ENCODE assay signal across 12 cellular contexts in genomic region chr2:191064590-191064989, GRCh38. TPM values are rescaled to one million over a fixed set of nuclear protein-coding genes. Genes with fewer than 3 reads are reported as not detected.
A peak's percentile ranks its signal among the peaks of the same experiment; 100 is the strongest.
DNase-seq lines count a peak whose midpoint lies in the region; ATAC-seq and TF ChIP-seq lines count a peak whose summit lies in the region.
"Had no signal": no experiment of that assay in that cellular context is flagged by ENCODE, and none has a peak within 500 bp of the region (broad histone marks: within the 10 kb centered on the region; RNA-seq: fewer than 3 reads in every experiment).

No MANE protein-coding gene starts in this region.

- no peaks in the 10 kb centered on the region for H3K9me3 ChIP-seq in CD4-positive, alpha-beta memory T cell (ENCODE audit: control insufficient read depth in 1 of 2, low read length in 2 of 2)
- no peaks in the 10 kb centered on the region for H3K9me3 ChIP-seq in mucosa of descending colon
- no peaks in the 10 kb centered on the region for H3K9me3 ChIP-seq in HAP-1

- peaks cover 61 to 84% (median 72%) of the 10 kb centered on the region in 4 donors for H3K4me1 Mint-ChIP-seq in CD4-positive, alpha-beta memory T cell
- H3K4me1 Mint-ChIP-seq in T-helper 1 cell treated with Interleukin-12 subunit alpha and Interleukin-12 subunit beta and Interleukin-4 antibody, amounts not matched to agents 30 μg/mL and 1 μg/mL, for 36 hours (ENCODE audit: low read depth) = peaks cover 57% of the 10 kb centered on the region
- peaks cover 55% of the 10 kb centered on the region for H3K4me1 Mint-ChIP-seq in activated T-helper 17 cell treated with anti-CD3 and anti-CD28 coated beads, Interleukin-2, amount 50 U/mL, for 72 hours

- H3K4me3 Mint-ChIP-seq in CD4-positive, alpha-beta memory T cell = peak overlapping the region; percentile 88 to 94 (median 92)
- peak overlapping the region; percentile 96 for H3K4me3 Mint-ChIP-seq in T-helper 1 cell treated with Interleukin-12 subunit alpha and Interleukin-12 subunit beta and Interleukin-4 antibody, amounts not matched to agents 30 μg/mL and 1 μg/mL, for 36 hours
- peak overlapping the region; percentile 92 for H3K4me3 Mint-ChIP-seq in activated T-helper 17 cell treated with anti-CD3 and anti-CD28 coated beads, Interleukin-2, amount 50 U/mL, for 72 hours

- no peaks in the 10 kb centered on the region for H3K9me3 Mint-ChIP-seq in CD4-positive, alpha-beta memory T cell
- H3K9me3 Mint-ChIP-seq in T-helper 1 cell treated with Interleukin-12 subunit alpha and Interleukin-12 subunit beta and Interleukin-4 antibody, amounts not matched to agents 30 μg/mL and 1 μg/mL, for 36 hours = no peaks in the 10 kb centered on the region
- no peaks in the 10 kb centered on the region for H3K9me3 Mint-ChIP-seq in activated T-helper 17 cell treated with anti-CD3 and anti-CD28 coated beads, Interleukin-2, amount 50 U/mL, for 72 hours

- peak overlapping the region; percentile 87 to 97 (median 95) for H3K27ac Mint-ChIP-seq in CD4-positive, alpha-beta memory T cell
- H3K27ac Mint-ChIP-seq in T-helper 1 cell treated with Interleukin-12 subunit alpha and Interleukin-12 subunit beta and Interleukin-4 antibody, amounts not matched to agents 30 μg/mL and 1 μg/mL, for 36 hours = peak overlapping the region; percentile 96
- H3K27ac Mint-ChIP-seq in activated T-helper 17 cell treated with anti-CD3 and anti-CD28 coated beads, Interleukin-2, amount 50 U/mL, for 72 hours = peak overlapping the region; percentile 90

- DNase-seq in CD4-positive, alpha-beta memory T cell = peak; percentile 17 to 51 (median 27)
- no peak for DNase-seq in mucosa of descending colon
- no peak for DNase-seq in cortex of kidney (lab: John Stamatoyannopoulos, UW)
- DNase-seq in HAP-1 (ENCODE audit: low spot score in 2 of 2) = no peak
- no peak for DNase-seq in SKM-1 treated with dmso at 0.1 percent for 144 hours (lab: John Stamatoyannopoulos, UW; ENCODE audit: unreplicated experiment)
- DNase-seq: GOT3, NCI-H2171 treated with DMSO at 0.1 percent for 48 hours, posterior cingulate gyrus had no signal

- peak overlapping the region; percentile 65 for H3K27ac ChIP-seq in CD4-positive, alpha-beta memory T cell (ENCODE audit: low read depth, low read length)
- H3K27ac ChIP-seq: HL-60 had no signal

- ATAC-seq in activated T-helper 17 cell treated with anti-CD3 and anti-CD28 coated beads, Interleukin-2, amount 50 U/mL, for 72 hours (replicated peaks) = peak; percentile 42
- ATAC-seq in mucosa of descending colon (peak; percentile 30), HG03025 (IDR thresholded peaks at IDR 0.05; ENCODE audit: low FRiP score, unreplicated experiment) (no peak)

- TF ChIP-seq CTCF in mucosa of descending colon (IDR thresholded peaks at IDR 0.05) = no peak

- CTCF ChIA-PET in CD4-positive, alpha-beta memory T cell (lab: Charles Lee; ENCODE audit: partially characterized antibody) = interaction anchor here (1.0 to 7.1 kb wide), 6 partner anchors 11 to 91 kb away, joined by 3 to 98 read pairs (median 4); partner anchors contain the start of gene STAT4

- no peaks in the 10 kb centered on the region for H3K27me3 ChIP-seq in CD4-positive, alpha-beta memory T cell (ENCODE audit: insufficient read depth, low read length)
- H3K27me3 ChIP-seq in HAP-1 (ENCODE audit: low read depth) = peaks cover 59% of the 10 kb centered on the region

- intact Hi-C loops in CD4-positive, alpha-beta memory T cell (cut with micrococcal nuclease) = loop anchor here (1.0 to 10.0 kb wide), 2 partner anchors 8 to 50 kb away; no protein-coding TSS in a partner anchor
- intact Hi-C loops in mucosa of descending colon (cut with DNase I, micrococcal nuclease) = no loop called here

- POLR2A ChIA-PET in CD4-positive, alpha-beta memory T cell (lab: Charles Lee; ENCODE audit: partially characterized antibody) = interaction anchor here (0.7 to 8.3 kb wide), 12 partner anchors 8 to 613 kb away, joined by 3 to 91 read pairs (median 3); partner anchors contain the start of genes NABP1 and STAT4

- peak overlapping the region in 1 of 2 donors; percentile 41 for H3K4me3 ChIP-seq in CD4-positive, alpha-beta memory T cell (ENCODE audit: low read length in 2 of 2)
- no peak overlapping the region for H3K4me3 ChIP-seq in mucosa of descending colon
- H3K4me3 ChIP-seq in HAP-1 = no peak overlapping the region

- peaks cover 93% of the 10 kb centered on the region for H3K4me1 ChIP-seq in CD4-positive, alpha-beta memory T cell (ENCODE audit: insufficient read depth, low read length)
- H3K4me1 ChIP-seq in mucosa of descending colon (ENCODE audit: low read depth) (no peaks in the 10 kb centered on the region), HAP-1 (no peaks in the 10 kb centered on the region)

- H3K36me3 Mint-ChIP-seq in CD4-positive, alpha-beta memory T cell = peaks cover 39 to 45% of the 10 kb centered on the region in 2 donors
- H3K36me3 Mint-ChIP-seq in T-helper 1 cell treated with Interleukin-12 subunit alpha and Interleukin-12 subunit beta and Interleukin-4 antibody, amounts not matched to agents 30 μg/mL and 1 μg/mL, for 36 hours (ENCODE audit: low read depth) = peaks cover 56% of the 10 kb centered on the region
- peaks cover 73% of the 10 kb centered on the region for H3K36me3 Mint-ChIP-seq in activated T-helper 17 cell treated with anti-CD3 and anti-CD28 coated beads, Interleukin-2, amount 50 U/mL, for 72 hours (ENCODE audit: low read depth)

- peaks cover 4% of the 10 kb centered on the region for H3K36me3 ChIP-seq in CD4-positive, alpha-beta memory T cell (ENCODE audit: insufficient read depth, low read length)
- no peaks in the 10 kb centered on the region for H3K36me3 ChIP-seq in mucosa of descending colon (ENCODE audit: low read depth)
- no peaks in the 10 kb centered on the region for H3K36me3 ChIP-seq in HAP-1 (replicated peaks)

- no peaks in the 10 kb centered on the region for H3K27me3 Mint-ChIP-seq in CD4-positive, alpha-beta memory T cell
- H3K27me3 Mint-ChIP-seq in T-helper 1 cell treated with Interleukin-12 subunit alpha and Interleukin-12 subunit beta and Interleukin-4 antibody, amounts not matched to agents 30 μg/mL and 1 μg/mL, for 36 hours (ENCODE audit: low read depth) = no peaks in the 10 kb centered on the region
- H3K27me3 Mint-ChIP-seq in activated T-helper 17 cell treated with anti-CD3 and anti-CD28 coated beads, Interleukin-2, amount 50 U/mL, for 72 hours = no peaks in the 10 kb centered on the region

- in situ Hi-C loops in HAP-1 (cut with MboI; ENCODE audit: low sequenced_read_pairs) = loop anchor here (25.0 kb wide), 2 partner anchors 298 to 473 kb away; no protein-coding TSS in a partner anchor

RNA-seq across cellular contexts. Expression of gene STAT1, which starts 50.6 kb away (rescaled TPM):
- total RNA-seq in CD4-positive, alpha-beta memory T cell = 100 to 1,000 TPM; 130 TPM
- polyA plus RNA-seq in CD4-positive, alpha-beta memory T cell = 100 to 1,000 TPM; 221 to 230 TPM
- 100 to 1,000 TPM; 163 to 363 TPM for total RNA-seq in activated T-helper 17 cell treated with anti-CD3 and anti-CD28 coated beads, Interleukin-2, amount 50 U/mL, for 72 hours
- 10 to 100 TPM; 56.5 to 78.6 (median 74.8) TPM for total RNA-seq in mucosa of descending colon

Comparison
In these comparisons a context has a peak if more than half of its experiments do, and no peak if none do; other contexts are left out.
1. DNase-seq: peak in CD4-positive, alpha-beta memory T cell (5 of 5); none in mucosa of descending colon (0 of 3), cortex of kidney (single experiment), HAP-1 (0 of 2) and SKM-1 treated with dmso at 0.1 percent for 144 hours (single experiment).
2. Peak in every context shown above with its lines, with median percentiles within 50 percentile points of each other: H3K27ac Mint-ChIP-seq and H3K4me3 Mint-ChIP-seq.